ENCODE assay signal across 10 cellular contexts in genomic region chr19:32642771-32643170, GRCh38. TPM values are rescaled to one million over a fixed set of nuclear protein-coding genes. Genes with fewer than 3 reads are reported as not detected.
DNase-seq lines count a peak whose midpoint lies in the region; ATAC-seq and TF ChIP-seq lines count a peak whose summit lies in the region.
"Had no signal": no experiment of that assay in that cellular context is flagged by ENCODE, and none has a peak within 500 bp of the region (broad histone marks: within the 10 kb centered on the region; RNA-seq: fewer than 3 reads in every experiment).

No MANE protein-coding gene starts in this region.

- no peaks in the 10 kb centered on the region for H3K9me3 Mint-ChIP-seq in activated T-cell treated with anti-CD3 and anti-CD28 coated beads, Interleukin-2, amount 50 U/mL, for 4 hours
- no peaks in the 10 kb centered on the region for H3K9me3 Mint-ChIP-seq in natural killer cell

- no peaks in the 10 kb centered on the region for H3K4me1 ChIP-seq in prostate gland (replicated peaks)
- H3K4me1 ChIP-seq: adrenal gland had no signal

- H3K27me3 ChIP-seq in prostate gland (replicated peaks; ENCODE audit: insufficient read depth) = no peaks in the 10 kb centered on the region
- H3K27me3 ChIP-seq: adrenal gland had no signal

- intact Hi-C loops in natural killer cell (cut with micrococcal nuclease) = no loop called here
- intact Hi-C loops in prostate gland (cut with DNase I) = no loop called here
- intact Hi-C loops in left colon (cut with DNase I, micrococcal nuclease) = no loop called here

- no peak overlapping the region for H3K27ac ChIP-seq in prostate gland
- H3K27ac ChIP-seq: adrenal gland, C4-2B had no signal

- H3K9me3 ChIP-seq in prostate gland = no peaks in the 10 kb centered on the region
- H3K9me3 ChIP-seq: adrenal gland had no signal

- peak overlapping the region; percentile 70 to 78 for H3K27ac Mint-ChIP-seq in natural killer cell

- no peak for TF ChIP-seq POLR2A in prostate gland (IDR thresholded peaks at IDR 0.05)

- H3K4me3 ChIP-seq in prostate gland = no peak overlapping the region
- H3K4me3 ChIP-seq: adrenal gland had no signal

- peaks cover 0 to 15% of the 10 kb centered on the region in 2 donors for H3K36me3 ChIP-seq in prostate gland

- H3K36me3 Mint-ChIP-seq in activated T-cell treated with anti-CD3 and anti-CD28 coated beads, Interleukin-2, amount 50 U/mL, for 4 hours (ENCODE audit: insufficient read depth) = peaks cover 38% of the 10 kb centered on the region
- peaks cover 13% of the 10 kb centered on the region for H3K36me3 Mint-ChIP-seq in natural killer cell

- H3K4me3 Mint-ChIP-seq in activated T-cell treated with anti-CD3 and anti-CD28 coated beads, Interleukin-2, amount 50 U/mL, for 4 hours = no peak overlapping the region
- peak overlapping the region; percentile 6 for H3K4me3 Mint-ChIP-seq in natural killer cell

- no peaks in the 10 kb centered on the region for H3K27me3 Mint-ChIP-seq in activated T-cell treated with anti-CD3 and anti-CD28 coated beads, Interleukin-2, amount 50 U/mL, for 4 hours (ENCODE audit: low read depth)
- no peaks in the 10 kb centered on the region for H3K27me3 Mint-ChIP-seq in natural killer cell (ENCODE audit: low read depth in 2 of 2)

- WGBS in prostate gland = 83% methylated on average over 12 of the region's 12 CpGs

- peak; percentile 96 to 97 for ATAC-seq in activated T-cell treated with anti-CD3 and anti-CD28 coated beads, Interleukin-2, amount 50 U/mL, for 4 hours
- ATAC-seq in natural killer cell (peak; percentile 44 to 85 (median 60)), omental fat pad (ENCODE audit: low FRiP score) (no peak), left colon (no peak)

- TF ChIP-seq CTCF in natural killer cell (IDR thresholded peaks at IDR 0.05) = no peak
- no peak for TF ChIP-seq CTCF in omental fat pad (IDR thresholded peaks at IDR 0.05)
- no peak for TF ChIP-seq CTCF in prostate gland (IDR thresholded peaks at IDR 0.05)

- peaks cover 24% of the 10 kb centered on the region for H3K4me1 Mint-ChIP-seq in activated T-cell treated with anti-CD3 and anti-CD28 coated beads, Interleukin-2, amount 50 U/mL, for 4 hours (ENCODE audit: low read depth)
- H3K4me1 Mint-ChIP-seq in natural killer cell = peaks cover 7 to 10% of the 10 kb centered on the region in 2 donors

- DNase-seq in activated CD4-positive, CD25-positive, alpha-beta regulatory T cell (lab: John Stamatoyannopoulos, UW) = peak; percentile 19 to 50 (median 36)
- DNase-seq in activated T-cell treated with anti-CD3 and anti-CD28 coated beads, Interleukin-2, amount 50 U/mL, for 4 hours = peak; percentile 47
- DNase-seq in natural killer cell (no peak), omental fat pad (ENCODE audit: low spot score) (no peak), prostate gland (ENCODE audit: low spot score) (no peak), left colon (no peak), anterior cingulate cortex (lab: John Stamatoyannopoulos, UW) (no peak)
- peak; percentile 36 for DNase-seq in stimulated activated CD8-positive, alpha-beta memory T cell treated with anti-CD3 and anti-CD28 coated beads, Interleukin-4, amount 100 ng/mL, for 24 hours (ENCODE audit: low read depth)
- DNase-seq: adrenal gland had no signal

RNA-seq across cellular contexts. Expression of gene ANKRD27, which starts 32.2 kb away (rescaled TPM):
- 10 to 100 TPM; 24.9 to 25.1 (median 25.0) TPM for total RNA-seq in activated T-cell treated with anti-CD3 and anti-CD28 coated beads, Interleukin-2, amount 50 U/mL, for 4 hours
- 10 to 100 TPM; 35.8 to 47.1 (median 40.8) TPM for total RNA-seq in natural killer cell
- total RNA-seq in omental fat pad = 10 to 100 TPM; 22.7 to 38.5 (median 30.1) TPM
- 10 to 100 TPM; 25.7 to 51.4 TPM for total RNA-seq in prostate gland
- 10 to 100 TPM; 35.7 to 38.2 TPM for total RNA-seq in left colon

RNA-seq across cellular contexts. Expression of gene RGS9BP, which starts 32.9 kb away (rescaled TPM):
- under 1 TPM in 2 of 3 donors, not detected in 1; 0.11 to 0.16 TPM for total RNA-seq in activated T-cell treated with anti-CD3 and anti-CD28 coated beads, Interleukin-2, amount 50 U/mL, for 4 hours
- total RNA-seq in natural killer cell (under 1 TPM; 0.12 to 0.41 (median 0.40) TPM), omental fat pad (under 1 TPM; 0.19 to 0.79 (median 0.28) TPM), prostate gland (1 to 10 TPM in 1 of 2 donors, under 1 TPM in 1; 0.82 to 2.7 TPM), left colon (under 1 TPM; 0.09 to 0.11 TPM)

RNA-seq across cellular contexts. Expression of gene NUDT19, which starts 48.9 kb away (rescaled TPM):
- total RNA-seq in activated T-cell treated with anti-CD3 and anti-CD28 coated beads, Interleukin-2, amount 50 U/mL, for 4 hours = 10 to 100 TPM; 22.3 to 27.8 (median 24.7) TPM
- 1 to 10 TPM; 6.4 to 9.6 (median 8.2) TPM for total RNA-seq in natural killer cell
- 10 to 100 TPM in 2 of 4 donors, 1 to 10 TPM in 2; 6.1 to 15.9 (median 9.7) TPM for total RNA-seq in omental fat pad
- 10 to 100 TPM; 21.7 to 22.4 TPM for total RNA-seq in prostate gland
- 10 to 100 TPM; 16.6 to 17.1 TPM for total RNA-seq in left colon

Comparison
In these comparisons a context has a peak if more than half of its experiments do, and no peak if none do; other contexts are left out.
1. DNase-seq: peak in activated CD4-positive, CD25-positive, alpha-beta regulatory T cell (4 of 4), activated T-cell treated with anti-CD3 and anti-CD28 coated beads, Interleukin-2, amount 50 U/mL, for 4 hours (single experiment) and stimulated activated CD8-positive, alpha-beta memory T cell treated with anti-CD3 and anti-CD28 coated beads, Interleukin-4, amount 100 ng/mL, for 24 hours (single experiment); none in natural killer cell (single experiment), omental fat pad (single experiment), prostate gland (single experiment), left colon (0 of 2) and anterior cingulate cortex (0 of 58).
2. ATAC-seq: peak in activated T-cell treated with anti-CD3 and anti-CD28 coated beads, Interleukin-2, amount 50 U/mL, for 4 hours (2 of 2) and natural killer cell (3 of 3); none in omental fat pad (single experiment) and left colon (single experiment).